ENCODE assay signal across 17 cellular contexts in the genomic region with DNA sequence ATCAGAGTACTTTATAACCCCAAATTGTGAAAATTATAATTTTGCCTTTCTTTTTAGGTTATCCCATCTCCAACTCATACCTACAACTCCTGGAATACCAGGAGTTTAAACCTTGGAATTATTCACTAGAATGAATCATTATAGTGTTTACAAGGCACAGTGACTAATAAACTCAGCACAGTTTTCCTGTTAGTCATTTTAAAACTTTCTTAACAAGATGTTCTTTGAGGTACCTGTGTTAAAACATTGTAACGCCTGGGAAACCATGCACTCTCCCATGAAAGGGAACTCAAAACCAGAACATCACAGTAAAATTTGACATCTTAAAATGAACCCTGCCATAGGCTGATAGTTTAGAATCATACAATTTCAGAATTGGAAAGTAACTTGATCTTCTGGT.
A peak's percentile ranks its signal among the peaks of the same experiment; 100 is the strongest.
DNase-seq lines count a peak whose midpoint lies in the region; ATAC-seq and TF ChIP-seq lines count a peak whose summit lies in the region.
"Had no signal": no experiment of that assay in that cellular context is flagged by ENCODE, and none has a peak within 500 bp of the region (broad histone marks: within the 10 kb centered on the region; RNA-seq: fewer than 3 reads in every experiment).

No MANE protein-coding gene starts in this region.

- DNase-seq in Caki2 (ENCODE audit: low read depth) (peak; percentile 39), SJSA1 (ENCODE audit: low read depth in 1 of 2, low spot score in 2 of 2) (no peak), fibroblast of pulmonary artery (ENCODE audit: low read depth) (peak; percentile 44), AML-193 (lab: John Stamatoyannopoulos, UW) (no peak), NCI-H1417 (lab: John Stamatoyannopoulos, UW) (no peak)
- DNase-seq in activated CD4-positive, CD25-positive, alpha-beta regulatory T cell treated with anti-CD3 and anti-CD28 coated beads, Interleukin-2, amount 50 U/mL, for 72 hours = no peak
- DNase-seq: activated CD4-positive, alpha-beta T cell treated with anti-CD3 and anti-CD28 coated beads, Interleukin-2, amount 10 ng/mL, durations not matched to agents 7 days and 5 days; activated T-cell treated with anti-CD3 and anti-CD28 coated beads, Interleukin-2, amount 50 U/mL, for 72 hours; effector memory CD4-positive, alpha-beta T cell; GOT3; NCI-H1092; NCI-H446; psoas muscle; stimulated activated CD4-positive, alpha-beta T cell treated with anti-CD3 and anti-CD28 coated beads, Interleukin-1b, Interleukin-23, amount 100 ng/mL, for 48 hours; upper lobe of right lung had no signal

- H3K27ac ChIP-seq in SJSA1 = peak overlapping the region; percentile 10; the same call in 1 of the 2 replicates
- H3K27ac ChIP-seq: psoas muscle, upper lobe of right lung had no signal

- H3K27me3 ChIP-seq in SJSA1 (replicated peaks) = no peaks in the 10 kb centered on the region
- H3K27me3 ChIP-seq: upper lobe of right lung had no signal

- peaks cover 41% of the 10 kb centered on the region for H3K4me1 ChIP-seq in SJSA1 (replicated peaks)
- H3K4me1 ChIP-seq: psoas muscle, upper lobe of right lung had no signal

- H3K9me3 ChIP-seq in SJSA1 (replicated peaks) = no peaks in the 10 kb centered on the region
- H3K9me3 ChIP-seq: psoas muscle, upper lobe of right lung had no signal

- H3K36me3 ChIP-seq in SJSA1 = no peaks in the 10 kb centered on the region
- H3K36me3 ChIP-seq: upper lobe of right lung had no signal

- no peak for TF ChIP-seq CTCF in fibroblast of pulmonary artery (IDR thresholded peaks at IDR 0.05; ENCODE audit: low read length, missing control alignments)

- in situ Hi-C loops in Caki2 (cut with HindIII; ENCODE audit: low pct_unique_long_range_greater_than_20kb, low sequenced_read_pairs) = no loop called here

- no peak overlapping the region for H3K4me3 ChIP-seq in SJSA1
- no peak overlapping the region for H3K4me3 ChIP-seq in fibroblast of pulmonary artery (replicated peaks; ENCODE audit: low read depth, low read length)
- H3K4me3 ChIP-seq: psoas muscle, upper lobe of right lung had no signal

- ATAC-seq in HG02610 (IDR thresholded peaks at IDR 0.05; ENCODE audit: unreplicated experiment) (peak; percentile 83), GM21423 (IDR thresholded peaks at IDR 0.05; ENCODE audit: unreplicated experiment) (no peak)
- ATAC-seq: activated T-cell treated with anti-CD3 and anti-CD28 coated beads, Interleukin-2, amount 50 U/mL, for 72 hours; psoas muscle; upper lobe of right lung had no signal

Comparison
In these comparisons a context has a peak if more than half of its experiments do, and no peak if none do; other contexts are left out.
1. DNase-seq: peak in Caki2 (single experiment) and fibroblast of pulmonary artery (single experiment); none in SJSA1 (0 of 2), AML-193 (0 of 2), activated CD4-positive, CD25-positive, alpha-beta regulatory T cell treated with anti-CD3 and anti-CD28 coated beads, Interleukin-2, amount 50 U/mL, for 72 hours (single experiment) and NCI-H1417 (0 of 3).